Comparison of ENCODE assay signal across 8 cellular contexts in the genomic region with DNA sequence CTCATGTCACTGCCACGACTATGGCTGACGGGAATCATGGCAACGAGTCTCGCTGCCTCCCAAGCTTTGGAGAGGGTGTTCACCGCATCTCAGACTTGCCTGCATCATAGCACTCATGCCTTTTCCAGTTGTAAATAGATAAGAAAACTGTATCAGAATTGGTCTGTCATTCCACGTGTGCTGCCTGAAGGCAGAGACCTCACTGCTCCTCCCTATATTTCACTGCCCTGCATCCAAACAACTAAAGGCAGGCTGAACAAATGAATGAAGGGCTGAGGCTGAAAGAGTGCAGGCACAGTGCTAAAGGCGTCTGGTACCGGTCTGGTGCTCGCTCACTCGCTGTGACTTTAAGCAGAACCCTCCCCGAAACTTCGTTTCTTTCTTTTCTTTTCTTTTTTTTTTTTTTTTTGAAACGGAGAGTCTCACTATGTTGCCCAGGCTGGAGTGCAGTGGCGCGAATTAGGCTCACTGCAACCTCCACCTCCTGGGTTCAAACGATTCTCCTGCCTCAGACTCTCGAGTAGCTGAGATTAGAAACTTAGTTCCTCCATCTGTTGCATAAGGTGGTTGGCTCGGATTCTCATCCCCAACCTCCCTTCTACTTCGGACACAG. TPM values are rescaled to one million over a fixed set of nuclear protein-coding genes. Genes with fewer than 3 reads are reported as not detected.
DNase-seq lines count a peak whose midpoint lies in the region; ATAC-seq and TF ChIP-seq lines count a peak whose summit lies in the region.

No MANE protein-coding gene starts in this region.

- DNase-seq in OCI-LY7 (ENCODE audit: low spot score) (no peak), epithelial cell of prostate (ENCODE audit: low read depth, low spot score) (no peak), osteoblast (ENCODE audit: insufficient read length, low spot score, missing footprints) (peak; percentile 5), NCI-H1048 (lab: John Stamatoyannopoulos, UW) (no peak), NK-92 (lab: John Stamatoyannopoulos, UW; ENCODE audit: unreplicated experiment) (no peak)

- POLR2A ChIA-PET in OCI-LY7 (lab: Charles Lee): interaction anchor here (0.7 to 1.5 kb wide), 4 partner anchors 25 to 270 kb away, joined by 4 to 6 read pairs (median 5); partner anchors contain the start of gene UROD

- no TSS peak for BruUV-seq in OCI-LY7 (replicated peaks; lab: Mats Ljungman, UMichigan)

- H3K9me3 ChIP-seq in OCI-LY7 (ENCODE audit: low read length) (no peaks in the 10 kb centered on the region), osteoblast (ENCODE audit: low read depth, low read length) (no peaks in the 10 kb centered on the region)

- ATAC-seq in GM18909 (IDR thresholded peaks at IDR 0.05; ENCODE audit: poor library complexity, unreplicated experiment): peak; percentile 13
- ATAC-seq in HG02798 (IDR thresholded peaks at IDR 0.05; ENCODE audit: poor library complexity, unreplicated experiment): no peak

- H2AFZ ChIP-seq in OCI-LY7 (ENCODE audit: low read length) (peak overlapping the region; percentile 98; the same call in 1 of the 2 replicates), osteoblast (ENCODE audit: low read length) (peak overlapping the region; percentile 98)

- intact Hi-C loops in OCI-LY7 (cut with micrococcal nuclease; ENCODE audit: unreplicated experiment): loop anchor here (10.0 kb wide), 1 partner anchor 151 kb away; no protein-coding TSS in a partner anchor

- H3K79me2 ChIP-seq in OCI-LY7 (ENCODE audit: insufficient read depth, low read depth, low read length) (peaks cover 16% of the 10 kb centered on the region; the same call in 1 of the 2 replicates), osteoblast (ENCODE audit: insufficient read depth, low read length) (peaks cover 20% of the 10 kb centered on the region)

- H3K27me3 ChIP-seq in osteoblast (ENCODE audit: insufficient read depth, low read length): no peaks in the 10 kb centered on the region

- H3K27ac ChIP-seq in 22Rv1 (peak overlapping the region; percentile 80), OCI-LY7 (ENCODE audit: low read depth, low read length, poor library complexity, severe bottlenecking) (peak overlapping the region; percentile 39), epithelial cell of prostate (peak overlapping the region; percentile 47), osteoblast (ENCODE audit: low read depth, low read length) (peak overlapping the region; percentile 67)

- no peak for TF ChIP-seq CTCF in 22Rv1 (IDR thresholded peaks at IDR 0.05)
- TF ChIP-seq CTCF in OCI-LY7 (conservative IDR thresholded peaks at IDR 0.05; ENCODE audit: low read length): no peak
- no peak for TF ChIP-seq CTCF in osteoblast (IDR thresholded peaks at IDR 0.05; ENCODE audit: extremely low read depth, low read depth, low read length)

- H4K20me1 ChIP-seq in OCI-LY7 (ENCODE audit: insufficient read depth, low read length): no peaks in the 10 kb centered on the region
- H4K20me1 ChIP-seq in osteoblast (ENCODE audit: insufficient read depth, low read length): no peaks in the 10 kb centered on the region

- CTCF ChIA-PET in OCI-LY7 (lab: Charles Lee; ENCODE audit: unreplicated experiment): interaction anchor here (0.5 to 0.6 kb wide), 2 partner anchors 240 to 1354 kb away, joined by 3 to 5 read pairs; no protein-coding TSS in a partner anchor

- peaks cover 11% of the 10 kb centered on the region for H3K4me1 ChIP-seq in OCI-LY7 (ENCODE audit: insufficient read depth, low read length, poor library complexity, severe bottlenecking)
- H3K4me1 ChIP-seq in osteoblast (ENCODE audit: insufficient read depth, low read length): peaks cover 12% of the 10 kb centered on the region

- no peaks in the 10 kb centered on the region for H3K9me2 ChIP-seq in OCI-LY7 (ENCODE audit: insufficient read depth, low read length)

- H3K4me3 ChIP-seq in OCI-LY7 (ENCODE audit: low read depth, low read length, poor library complexity, severe bottlenecking) (peak overlapping the region; percentile 93), osteoblast (ENCODE audit: insufficient read depth, low read length) (peak overlapping the region; percentile 99)

- H3K36me3 ChIP-seq in OCI-LY7 (ENCODE audit: insufficient read depth, low read length) (peaks cover 6% of the 10 kb centered on the region; the same call in 1 of the 2 replicates), osteoblast (ENCODE audit: insufficient read depth, low read length) (peaks cover 5% of the 10 kb centered on the region)

- peak overlapping the region; percentile 95 for H3K4me2 ChIP-seq in OCI-LY7 (ENCODE audit: low read length)
- H3K4me2 ChIP-seq in osteoblast (ENCODE audit: insufficient read depth, low read length): peak overlapping the region; percentile 93

RNA-seq across cellular contexts. Expression of gene EIF2B3, which starts 0.5 kb away (rescaled TPM):
- total RNA-seq in OCI-LY7 (2014; rRNA removed; shearing (Covaris generic)): 24.7 and 26.6 TPM in 2 replicates
- total RNA-seq in OCI-LY7 (2022): 23.7 and 25.5 TPM in 2 replicates
- 25.3 and 25.6 TPM in 2 replicates for total RNA-seq in osteoblast

RNA-seq across cellular contexts. Expression of gene HECTD3, which starts 25.3 kb away (rescaled TPM):
- 12.4 and 13.3 TPM in 2 replicates for total RNA-seq in OCI-LY7 (2014; rRNA removed; shearing (Covaris generic))
- 30.1 and 31.9 TPM in 2 replicates for total RNA-seq in OCI-LY7 (2022)
- total RNA-seq in osteoblast: 23.9 and 26.1 TPM in 2 replicates

RNA-seq across cellular contexts. Expression of gene UROD, which starts 26.2 kb away (rescaled TPM):
- 57.4 and 73.5 TPM in 2 replicates for total RNA-seq in OCI-LY7 (2014; rRNA removed; shearing (Covaris generic))
- total RNA-seq in OCI-LY7 (2022) (61.6 and 64.4 TPM in 2 replicates), osteoblast (123 and 147 TPM in 2 replicates)
